12 cellular contexts compared by ENCODE assay signal in the genomic region with DNA sequence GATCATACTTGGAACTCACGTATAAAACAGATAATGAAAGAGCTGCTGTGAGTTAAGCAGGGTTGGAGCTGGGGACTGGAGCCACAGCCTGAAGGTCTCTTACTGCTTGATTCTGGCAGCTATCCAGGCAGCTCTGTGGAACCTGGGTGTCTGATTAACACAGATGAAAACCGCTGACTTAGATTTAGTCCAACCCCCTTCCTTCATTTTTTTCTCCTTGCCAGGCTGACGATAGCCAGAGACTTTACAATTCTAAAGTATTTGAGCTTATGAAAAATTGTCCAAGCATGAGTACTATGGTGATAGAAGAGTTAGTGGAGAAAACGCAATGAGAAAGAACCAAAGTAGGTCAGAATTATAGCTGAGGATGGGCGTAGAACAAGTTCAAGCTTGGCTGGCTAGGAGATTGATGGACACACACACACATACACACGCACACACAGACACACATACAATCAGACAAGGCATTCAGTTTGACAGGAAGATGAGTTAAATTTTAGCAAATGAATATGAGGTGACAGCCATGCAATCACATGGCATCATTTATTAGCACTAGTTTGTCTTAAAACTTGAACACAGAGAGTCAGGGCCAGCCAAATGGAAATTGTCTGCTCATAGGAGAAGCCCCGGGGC. TPM values are rescaled to one million over a fixed set of nuclear protein-coding genes. Genes with fewer than 3 reads are reported as not detected.
A peak's percentile ranks its signal among the peaks of the same experiment; 100 is the strongest.
DNase-seq lines count a peak whose midpoint lies in the region; ATAC-seq, FAIRE-seq and TF ChIP-seq lines count a peak whose summit lies in the region.
"Had no signal": no experiment of that assay in that cellular context is flagged by ENCODE, and none has a peak within 500 bp of the region (broad histone marks: within the 10 kb centered on the region; RNA-seq: fewer than 3 reads in every experiment).

No MANE protein-coding gene starts in this region.

- no peak overlapping the region for H3K9ac ChIP-seq in GM12878 (ENCODE audit: control insufficient read depth, insufficient read depth, low read length)

- H3K27me3 ChIP-seq in BE2C (no peaks in the 10 kb centered on the region), GM12878 (replicated peaks in 1 of 2; ENCODE audit: control insufficient read depth in 2 of 2, insufficient read depth in 2 of 2, low read length in 1 of 2) (no peaks in the 10 kb centered on the region), left lung (no peaks in the 10 kb centered on the region)

- no peak for TF ChIP-seq RAD21 in GM12878 (IDR thresholded peaks at IDR 0.05; ENCODE audit: insufficient read depth, low read depth, low read length)

- POLR2A ChIA-PET in GM12878 (lab: Charles Lee) = no interaction called here

- no peak overlapping the region for H2AFZ ChIP-seq in GM12878 (ENCODE audit: control insufficient read depth, low read depth, low read length)

- no peak overlapping the region for H3K4me2 ChIP-seq in GM12878 (ENCODE audit: control insufficient read depth, insufficient read depth)

- intact Hi-C loops in GM12878 (cut with micrococcal nuclease; ENCODE audit: unreplicated experiment) = no loop called here
- intact Hi-C loops in left lung (cut with DNase I) = no loop called here
- intact Hi-C loops in sciatic nerve (cut with DNase I) = no loop called here

- SMC1A ChIA-PET in GM12878 (lab: Charles Lee; ENCODE audit: uncharacterized antibody, unreplicated experiment) = interaction anchor here (0.8 to 1.3 kb wide), 2 partner anchors 12 to 13 kb away, joined by 4 to 6 read pairs; no protein-coding TSS in a partner anchor

- H3K9me3 ChIP-seq in BE2C (no peaks in the 10 kb centered on the region), GM12878 (replicated peaks; ENCODE audit: control insufficient read depth, insufficient read depth, low read length) (no peaks in the 10 kb centered on the region), left lung (no peaks in the 10 kb centered on the region)

- no peak for TF ChIP-seq CTCF in BE2C (IDR thresholded peaks at IDR 0.05; ENCODE audit: low read depth, low read length)
- TF ChIP-seq CTCF in GM12878 (IDR thresholded peaks at IDR 0.05 in 2 of 3, conservative IDR thresholded peaks at IDR 0.05 in 1 of 3; ENCODE audit: control insufficient read depth in 2 of 3, extremely low read depth in 1 of 3, insufficient read depth in 1 of 3, low read depth in 3 of 3, low read length in 3 of 3) = no peak
- no peak for TF ChIP-seq CTCF in left lung (IDR thresholded peaks at IDR 0.05)

- 50% methylated on average over 7 of the region's 7 CpGs for WGBS in GM12878 (ENCODE audit: insufficient coverage, insufficient replicate concordance, low lambda C conversion rate, missing lambda C conversion rate)

- ATAC-seq in GM12878 (peak; percentile 45; the same call in 2 of the 3 replicates), left lung (peak; percentile 50), GM21423 (IDR thresholded peaks at IDR 0.05; ENCODE audit: unreplicated experiment) (no peak), GM19351 (IDR thresholded peaks at IDR 0.05; ENCODE audit: unreplicated experiment) (no peak), sciatic nerve (no peak)
- ATAC-seq: activated T-cell treated with anti-CD3 and anti-CD28 coated beads, Interleukin-2, amount 50 U/mL, for 72 hours had no signal

- RAD21 ChIA-PET in GM12878 (lab: Charles Lee; ENCODE audit: unreplicated experiment) = no interaction called here

- BruUV-seq in GM12878 (replicated peaks; lab: Mats Ljungman, UMichigan) = no TSS peak

- no peak for TF ChIP-seq POLR2A in GM12878 (IDR thresholded peaks at IDR 0.05; ENCODE audit: low read depth, low read length)
- TF ChIP-seq POLR2A in GM12892 (IDR thresholded peaks at IDR 0.05; ENCODE audit: low read depth, low read length) = no peak

- FAIRE-seq in GM12878 (lab: Jason Lieb, UNC) (no peak), GM12892 (lab: Jason Lieb, UNC) (no peak)

- H3K36me3 ChIP-seq in BE2C (no peaks in the 10 kb centered on the region), GM12878 (ENCODE audit: control insufficient read depth in 2 of 2, insufficient read depth in 2 of 2, low read length in 1 of 2) (no peaks in the 10 kb centered on the region), left lung (no peaks in the 10 kb centered on the region)

- no peaks in the 10 kb centered on the region for H4K20me1 ChIP-seq in GM12878 (ENCODE audit: control insufficient read depth, insufficient read depth)

- H3K4me3 ChIP-seq in BE2C (ENCODE audit: low read depth, low read length) (peak overlapping the region; percentile 33), GM12878 (no peak overlapping the region), left lung (no peak overlapping the region)

- DNase-seq in BE2C (peak; percentile 74), NCI-H1105 treated with DMSO at 0.1 percent for 48 hours (lab: John Stamatoyannopoulos, UW) (peak; percentile 76), GM12878 (ENCODE audit: low read depth, low spot score) (no peak), left lung (no peak), GM12892 (ENCODE audit: insufficient read length) (no peak), sciatic nerve (ENCODE audit: low spot score) (no peak)
- DNase-seq: activated T-cell treated with anti-CD3 and anti-CD28 coated beads, Interleukin-2, amount 50 U/mL, for 72 hours; CD4-positive, alpha-beta memory T cell; stimulated activated CD4-positive, alpha-beta T cell treated with anti-CD3 and anti-CD28 coated beads, Interleukin-15, amount 100 ng/mL, for 24 hours had no signal

- no peak overlapping the region for H3K27ac ChIP-seq in GM12878 (ENCODE audit: control insufficient read depth, insufficient read depth)
- H3K27ac ChIP-seq in left lung = no peak overlapping the region

- no peaks in the 10 kb centered on the region for H3K79me2 ChIP-seq in GM12878 (ENCODE audit: control insufficient read depth, insufficient read depth, low read length)

- H3K4me1 ChIP-seq in BE2C (no peaks in the 10 kb centered on the region), GM12878 (ENCODE audit: control insufficient read depth, insufficient read depth, low read length) (no peaks in the 10 kb centered on the region), left lung (no peaks in the 10 kb centered on the region)

- CTCF ChIA-PET in GM12878 (lab: Yijun Ruan, JAX) = interaction anchor here (0.7 to 1.4 kb wide), 3 partner anchors 14 to 60 kb away, joined by 3 to 5 read pairs (median 3); no protein-coding TSS in a partner anchor

- in situ Hi-C loops in GM12878 (cut with MboI) = no loop called here

- TF ChIP-seq EP300 in GM12878 (IDR thresholded peaks at IDR 0.05; ENCODE audit: borderline replicate concordance in 1 of 2, control insufficient read depth in 1 of 2, low read depth in 2 of 2, low read length in 2 of 2) = no peak

TF ChIP-seq in GM12878, 131 proteins besides CTCF, POLR2A, EP300 and RAD21 (continues in another document):
- TF ChIP-seq IRF4 (IDR thresholded peaks at IDR 0.05; ENCODE audit: low read depth, low read length) = no peak
- TF ChIP-seq, protein P1, sequence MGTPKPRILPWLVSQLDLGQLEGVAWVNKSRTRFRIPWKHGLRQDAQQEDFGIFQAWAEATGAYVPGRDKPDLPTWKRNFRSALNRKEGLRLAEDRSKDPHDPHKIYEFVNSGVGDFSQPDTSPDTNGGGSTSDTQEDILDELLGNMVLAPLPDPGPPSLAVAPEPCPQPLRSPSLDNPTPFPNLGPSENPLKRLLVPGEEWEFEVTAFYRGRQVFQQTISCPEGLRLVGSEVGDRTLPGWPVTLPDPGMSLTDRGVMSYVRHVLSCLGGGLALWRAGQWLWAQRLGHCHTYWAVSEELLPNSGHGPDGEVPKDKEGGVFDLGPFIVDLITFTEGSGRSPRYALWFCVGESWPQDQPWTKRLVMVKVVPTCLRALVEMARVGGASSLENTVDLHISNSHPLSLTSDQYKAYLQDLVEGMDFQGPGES (IDR thresholded peaks at IDR 0.05) = no peak

RNA-seq across cellular contexts. Expression of a gene that starts 13.6 kb away (rescaled TPM):
- polyA plus RNA-seq in BE2C (2012; ENCODE audit: insufficient read depth, insufficient read length, low read depth) = 1.3 TPM
- 0.06 and 0.12 TPM in 2 replicates for total RNA-seq in GM12878 (2013; cell fraction: nucleolus; rRNA removed)
- total RNA-seq in GM12878 (2014; rRNA removed) (not detected in 2 replicates), GM12878 (2014; rRNA removed; fragmentation: Illumina TruSeq; extraction: Trizol) (not detected in 2 replicates), GM12878 (2021) (0.05 TPM in 1 of 2 replicates, not detected in the other), left lung (1 to 10 TPM in 1 of 2 donors, under 1 TPM in 1; 0.82 to 1.4 TPM), sciatic nerve (1.6 TPM)
- not detected for polyA plus RNA-seq in GM12878 (2011; ENCODE audit: low read depth)
- polyA plus RNA-seq in GM12878 (2011; rRNA removed) (0.38 and 0.43 TPM in 2 replicates), GM12878 (2014; fragmentation: Illumina TruSeq; extraction: Trizol) (not detected in 2 replicates), GM12878 (2014; fragmentation: Nextera tagmentation; extraction: Ambion mirVana) (not detected), GM12878 (2014; rRNA removed) (not detected in 2 replicates), GM12878 (2016; fragmentation: Nextera tagmentation; extraction: Ambion mirVana) (not detected)
- polyA plus RNA-seq in GM12878 (2011; cell fraction: cytosol; rRNA removed) = 0.12 and 0.33 TPM in 2 replicates
- polyA plus RNA-seq in GM12878 (2011; cell fraction: nucleus; rRNA removed) = 0.13 and 0.27 TPM in 2 replicates
- polyA plus RNA-seq in GM12878 (2012) = not detected in 2 replicates
- 0.29 and 0.46 TPM in 2 replicates for polyA minus RNA-seq in GM12878 (2011; rRNA and poly(A)+ RNA removed)
- not detected in 2 replicates for polyA minus RNA-seq in GM12878 (2011; cell fraction: cytosol; rRNA and poly(A)+ RNA removed)
- polyA minus RNA-seq in GM12878 (2011; cell fraction: nucleus; rRNA and poly(A)+ RNA removed) = 0.29 and 0.60 TPM in 2 replicates
- not detected for polyA plus RNA-seq in GM12892 (2012; ENCODE audit: missing spikeins)
- total RNA-seq: activated T-cell treated with anti-CD3 and anti-CD28 coated beads, Interleukin-2, amount 50 U/mL, for 72 hours; CD4-positive, alpha-beta memory T cell; T-helper 2 cell treated with Interferon-gamma antibody and Interleukin-4, amounts not matched to agents 100 ng/mL and 5 ng/mL, for 36 hours had no signal
- polyA plus RNA-seq: CD4-positive, alpha-beta memory T cell had no signal

RNA-seq across cellular contexts. Expression of a gene that starts 18.1 kb away (rescaled TPM):
- polyA plus RNA-seq in BE2C (2012; ENCODE audit: insufficient read depth, insufficient read length, low read depth) = 68.2 TPM
- total RNA-seq in GM12878 (2013; cell fraction: nucleolus; rRNA removed) = 34.3 and 36.3 TPM in 2 replicates
- total RNA-seq in GM12878 (2014; rRNA removed) (59.8 and 77.7 TPM in 2 replicates), GM12878 (2014; rRNA removed; fragmentation: Illumina TruSeq; extraction: Trizol) (86.7 and 88.7 TPM in 2 replicates), GM12878 (2021) (42.2 and 46.2 TPM in 2 replicates), left lung (10 to 100 TPM; 50.8 to 56.2 TPM), sciatic nerve (29.6 TPM)
- 30.5 TPM for polyA plus RNA-seq in GM12878 (2011; ENCODE audit: low read depth)
- polyA plus RNA-seq in GM12878 (2011; rRNA removed) (95.8 and 146 TPM in 2 replicates), GM12878 (2014; fragmentation: Illumina TruSeq; extraction: Trizol) (106 and 141 TPM in 2 replicates), GM12878 (2014; fragmentation: Nextera tagmentation; extraction: Ambion mirVana) (100 to 1,000 TPM; 197 to 258 TPM), GM12878 (2014; rRNA removed) (60.7 and 63.2 TPM in 2 replicates), GM12878 (2016; fragmentation: Nextera tagmentation; extraction: Ambion mirVana) (100 to 1,000 TPM in 1 of 2 experiments, 10 to 100 TPM in 1; 98.0 to 102 TPM)
- 35.5 and 35.9 TPM in 2 replicates for polyA plus RNA-seq in GM12878 (2011; cell fraction: cytosol; rRNA removed)
- 17.3 and 32.2 TPM in 2 replicates for polyA plus RNA-seq in GM12878 (2011; cell fraction: nucleus; rRNA removed)
- 28.0 and 39.5 TPM in 2 replicates for polyA plus RNA-seq in GM12878 (2012)
- polyA minus RNA-seq in GM12878 (2011; rRNA and poly(A)+ RNA removed) = 25.9 and 27.5 TPM in 2 replicates
- polyA minus RNA-seq in GM12878 (2011; cell fraction: cytosol; rRNA and poly(A)+ RNA removed) = 8.3 and 11.1 TPM in 2 replicates
- polyA minus RNA-seq in GM12878 (2011; cell fraction: nucleus; rRNA and poly(A)+ RNA removed) = 8.3 and 9.3 TPM in 2 replicates
- polyA plus RNA-seq in GM12892 (2012; ENCODE audit: missing spikeins) = 85.1 TPM

Comparison
In these comparisons a context has a peak if more than half of its experiments do, and no peak if none do; other contexts are left out.
1. DNase-seq: peak in BE2C (single experiment) and NCI-H1105 treated with DMSO at 0.1 percent for 48 hours (single experiment); none in GM12878 (single experiment), left lung (0 of 2), GM12892 (single experiment) and sciatic nerve (single experiment).
2. ATAC-seq: peak in GM12878 (single experiment) and left lung (single experiment); none in GM21423 (single experiment), GM19351 (single experiment) and sciatic nerve (single experiment).